27 cellular contexts compared by ENCODE assay signal in the genomic region with DNA sequence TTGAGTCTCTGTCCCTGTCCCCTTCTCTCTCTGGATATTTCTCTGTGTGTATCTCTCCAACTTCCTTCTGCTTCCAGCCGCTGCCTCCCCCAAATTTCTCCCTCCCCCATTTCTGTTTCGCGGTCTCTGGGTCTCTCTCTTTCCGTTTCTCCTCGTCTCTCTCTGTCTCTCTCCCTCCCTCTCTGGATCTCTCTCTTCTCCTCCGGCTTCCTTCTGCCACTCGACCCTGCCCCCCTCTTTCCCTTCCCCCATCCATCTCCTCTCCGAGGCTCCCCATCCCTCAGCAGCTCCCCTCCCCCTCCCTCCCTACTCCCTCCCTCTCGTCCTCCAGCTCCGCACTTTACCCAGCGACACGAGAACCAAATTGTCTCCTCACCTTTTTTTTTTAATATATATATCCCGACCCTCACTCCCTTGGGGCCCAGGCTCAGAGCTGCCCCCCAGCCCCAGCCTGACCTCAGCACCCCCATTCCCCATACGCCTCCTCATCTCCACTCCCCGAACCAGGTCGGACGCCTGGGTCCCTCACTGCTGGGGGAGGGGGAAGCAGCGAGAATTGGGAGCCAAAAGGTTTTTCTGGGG. TPM values are rescaled to one million over a fixed set of nuclear protein-coding genes. Genes with fewer than 3 reads are reported as not detected.
DNase-seq lines count a peak whose midpoint lies in the region; ATAC-seq, FAIRE-seq and TF ChIP-seq lines count a peak whose summit lies in the region.
"Had no signal": no experiment of that assay in that cellular context is flagged by ENCODE, and none has a peak within 500 bp of the region (broad histone marks: within the 10 kb centered on the region; RNA-seq: fewer than 3 reads in every experiment).

No MANE protein-coding gene starts in this region.

- TF ChIP-seq POLR2A in GM12892 (IDR thresholded peaks at IDR 0.05; ENCODE audit: low read depth, low read length), result no peak

- H3K9me3 ChIP-seq in H9 (ENCODE audit: control insufficient read depth, low read depth, low read length) (no peaks in the 10 kb centered on the region), iPS-18a (ENCODE audit: control insufficient read depth, low read depth, low read length) (no peaks in the 10 kb centered on the region), osteoblast (ENCODE audit: low read depth, low read length) (no peaks in the 10 kb centered on the region)

- H3K27me3 ChIP-seq in H9 (ENCODE audit: insufficient read depth, low read length) (no peaks in the 10 kb centered on the region; the same call in 1 of the 2 replicates), iPS-18a (ENCODE audit: control insufficient read depth, insufficient read depth, low read length) (peaks cover 4% of the 10 kb centered on the region), osteoblast (ENCODE audit: insufficient read depth, low read length) (peaks cover 66% of the 10 kb centered on the region)

- WGBS in H9 (ENCODE audit: extremely low coverage, insufficient read length, low lambda C conversion rate), result no CpG with 5 or more reads among the region's 18 CpGs

- H3K79me2 ChIP-seq in H9 (ENCODE audit: insufficient read depth, low read length), result no peaks in the 10 kb centered on the region
- H3K79me2 ChIP-seq in osteoblast (ENCODE audit: insufficient read depth, low read length), result no peaks in the 10 kb centered on the region

- H3K4me3 Mint-ChIP-seq in H9, result peak overlapping the region; percentile 64 to 94
- H3K4me3 Mint-ChIP-seq in brain, result peak overlapping the region; percentile 75 to 97 (median 89)
- H3K4me3 Mint-ChIP-seq: activated CD4-positive, alpha-beta T cell treated with anti-CD3 and anti-CD28 coated beads, Interleukin-2, amount 10 ng/mL, durations not matched to agents 7 days and 5 days; activated naive CD4-positive, alpha-beta T cell treated with anti-CD3 and anti-CD28 coated beads, Interleukin-2, amount 50 U/mL, for 24 hours; CD4-positive, alpha-beta memory T cell; neural crest cell had no signal

- H3K14ac ChIP-seq in H9 (ENCODE audit: insufficient read depth, low read length), result no peak overlapping the region

- peak overlapping the region; percentile 57 for H3K18ac ChIP-seq in H9 (ENCODE audit: insufficient read length, low read depth, low read length)

- H3K27ac ChIP-seq in H9 (ENCODE audit: insufficient read length, low read depth, low read length), result no peak overlapping the region
- peak overlapping the region; percentile 81 for H3K27ac ChIP-seq in iPS-18a (ENCODE audit: low read length)
- H3K27ac ChIP-seq in osteoblast (ENCODE audit: low read depth, low read length), result no peak overlapping the region
- H3K27ac ChIP-seq: KMS-11, VCaP had no signal

- no peak for ATAC-seq in GM18502 (IDR thresholded peaks at IDR 0.05; ENCODE audit: poor library complexity, unreplicated experiment)
- ATAC-seq: sciatic nerve; stimulated activated naive CD8-positive, alpha-beta T cell treated with anti-CD3 and anti-CD28 coated beads, Interleukin-15, Interleukin-2, amounts not matched to agents 100 U/mL and 50 U/mL, for 24 hours had no signal

- TF ChIP-seq CTCF in H9 (conservative IDR thresholded peaks at IDR 0.05) (no peak), brain (conservative IDR thresholded peaks at IDR 0.05) (no peak), osteoblast (IDR thresholded peaks at IDR 0.05; ENCODE audit: extremely low read depth, low read depth, low read length) (no peak)

- peaks cover 44% of the 10 kb centered on the region for H3K23me2 ChIP-seq in H9 (ENCODE audit: insufficient read length, low read depth, low read length, poor library complexity, severe bottlenecking)

- no peak overlapping the region for H2AK5ac ChIP-seq in H9 (ENCODE audit: insufficient read length, low read length)

- H2BK120ac ChIP-seq in H9 (ENCODE audit: low read depth, low read length, poor library complexity, severe bottlenecking), result no peak overlapping the region

- H2BK15ac ChIP-seq in H9 (ENCODE audit: low read depth, low read length), result no peak overlapping the region

- no peak overlapping the region for H4K8ac ChIP-seq in H9 (replicated peaks; ENCODE audit: insufficient read length, low read depth, low read length)

- H2AFZ ChIP-seq in H9 (ENCODE audit: low read length), result no peak overlapping the region
- no peak overlapping the region for H2AFZ ChIP-seq in osteoblast (ENCODE audit: low read length)

- H3K79me1 ChIP-seq in H9 (ENCODE audit: insufficient read depth, low read depth, low read length, poor library complexity, severe bottlenecking), result no peaks in the 10 kb centered on the region

- H3K56ac ChIP-seq in H9 (ENCODE audit: insufficient read length, low read depth, low read length), result no peak overlapping the region

- H3K36me3 ChIP-seq in iPS-18a (ENCODE audit: control insufficient read depth, low read depth, low read length) (peaks cover 1% of the 10 kb centered on the region), osteoblast (ENCODE audit: insufficient read depth, low read length) (no peaks in the 10 kb centered on the region)

- H3K23ac ChIP-seq in H9 (ENCODE audit: insufficient read length, low read depth, low read length), result no peak overlapping the region

- H3K9ac ChIP-seq in H9 (ENCODE audit: extremely low read depth, insufficient read length, low read length), result no peak overlapping the region
- H3K9ac ChIP-seq in iPS-18a (ENCODE audit: low read length), result peak overlapping the region; percentile 75
- H3K9ac ChIP-seq: KMS-11 had no signal

- no peak overlapping the region for H4K5ac ChIP-seq in H9 (ENCODE audit: insufficient read length, low read depth, low read length)

- no peaks in the 10 kb centered on the region for H4K20me1 ChIP-seq in H9 (ENCODE audit: control insufficient read depth, insufficient read depth, insufficient read length)
- no peaks in the 10 kb centered on the region for H4K20me1 ChIP-seq in osteoblast (ENCODE audit: insufficient read depth, low read length)

- H3K9me3 Mint-ChIP-seq in H9 (no peaks in the 10 kb centered on the region), brain (peaks cover 0 to 3% (median 0%) of the 10 kb centered on the region in 5 experiments)
- H3K9me3 Mint-ChIP-seq: activated CD4-positive, alpha-beta T cell treated with anti-CD3 and anti-CD28 coated beads, Interleukin-2, amount 10 ng/mL, durations not matched to agents 7 days and 5 days; activated naive CD4-positive, alpha-beta T cell treated with anti-CD3 and anti-CD28 coated beads, Interleukin-2, amount 50 U/mL, for 24 hours; neural crest cell had no signal

- no peak for FAIRE-seq in GM12892 (lab: Jason Lieb, UNC)

- H4K91ac ChIP-seq in H9 (ENCODE audit: insufficient read length, low read depth, low read length), result no peak overlapping the region

- H3K4me1 ChIP-seq in H9 (ENCODE audit: insufficient read depth, low read length) (peaks cover 5% of the 10 kb centered on the region), iPS-18a (ENCODE audit: control insufficient read depth, low read depth, low read length) (peaks cover 29% of the 10 kb centered on the region), osteoblast (ENCODE audit: insufficient read depth, low read length) (no peaks in the 10 kb centered on the region)

- peaks cover 64% of the 10 kb centered on the region for H3K27me3 Mint-ChIP-seq in H9 (ENCODE audit: low read depth)
- H3K27me3 Mint-ChIP-seq in brain, result peaks cover 37% of the 10 kb centered on the region

- H3K4me2 ChIP-seq in H9 (ENCODE audit: insufficient read depth, insufficient read length, low read length) (peak overlapping the region; percentile 99), osteoblast (ENCODE audit: insufficient read depth, low read length) (no peak overlapping the region)
- H3K4me2 ChIP-seq: KMS-11 had no signal

- no peak overlapping the region for H2BK20ac ChIP-seq in H9 (ENCODE audit: low read depth, low read length, poor library complexity, severe bottlenecking)

- H3K36me3 Mint-ChIP-seq in H9 (ENCODE audit: insufficient read depth in 1 of 3, low read depth in 3 of 3) (peaks cover 6 to 11% (median 8%) of the 10 kb centered on the region in 3 experiments; a peak in 6 of 7 replicates), brain (peaks cover 8% of the 10 kb centered on the region)
- H3K36me3 Mint-ChIP-seq: CD4-positive, alpha-beta memory T cell had no signal

- H2BK12ac ChIP-seq in H9 (ENCODE audit: insufficient read length, low read depth, low read length), result no peak overlapping the region

- peak overlapping the region; percentile 84 for H3K4me3 ChIP-seq in iPS-18a (ENCODE audit: low read length)
- no peak overlapping the region for H3K4me3 ChIP-seq in osteoblast (ENCODE audit: insufficient read depth, low read length)

- peak overlapping the region in 2 of 3 experiments; percentile 79 to 99; a peak in 4 of 7 replicates for H3K27ac Mint-ChIP-seq in H9
- peak overlapping the region; percentile 95 to 99 (median 98) for H3K27ac Mint-ChIP-seq in brain
- H3K27ac Mint-ChIP-seq: activated CD4-positive, alpha-beta T cell treated with anti-CD3 and anti-CD28 coated beads, Interleukin-2, amount 10 ng/mL, durations not matched to agents 7 days and 5 days; activated naive CD4-positive, alpha-beta T cell treated with anti-CD3 and anti-CD28 coated beads, Interleukin-2, amount 50 U/mL, for 24 hours; CD4-positive, alpha-beta memory T cell; progenitor cell of endocrine pancreas had no signal

- no peak overlapping the region for H2BK5ac ChIP-seq in H9 (ENCODE audit: insufficient read length, low read length)

- peak; percentile 65 for DNase-seq in H9
- DNase-seq in osteoblast (ENCODE audit: insufficient read length, low spot score, missing footprints), result peak; percentile 52
- DNase-seq in GM12892 (ENCODE audit: insufficient read length), result no peak
- DNase-seq in AG08395 (ENCODE audit: low spot score), result no peak
- DNase-seq: activated CD4-positive, alpha-beta T cell treated with anti-CD3 and anti-CD28 coated beads, Interleukin-2, amount 10 ng/mL, durations not matched to agents 7 days and 5 days; aorta; CD4-positive, alpha-beta memory T cell; central memory CD4-positive, alpha-beta T cell; DMS 273 treated with DMSO at 0.1 percent for 48 hours; islet precursor cell; NCI-H524; stimulated activated naive CD8-positive, alpha-beta T cell treated with anti-CD3 and anti-CD28 coated beads, Interleukin-15, Interleukin-2, amounts not matched to agents 100 U/mL and 50 U/mL, for 24 hours had no signal

- H3T11ph ChIP-seq in H9 (ENCODE audit: low read length), result no peak overlapping the region

- no peak overlapping the region for H3K4ac ChIP-seq in H9 (ENCODE audit: low read depth, low read length)

- H3K4me1 Mint-ChIP-seq in H9 (peaks cover 51 to 67% of the 10 kb centered on the region in 2 experiments), brain (peaks cover 55% of the 10 kb centered on the region)

RNA-seq across cellular contexts. Expression of gene CACNG8, which starts 3.5 kb away (rescaled TPM):
- total RNA-seq in H9 (2021) (6.0 and 7.1 TPM in 2 replicates), osteoblast (not detected in 2 replicates)
- 4.3 TPM for polyA plus RNA-seq in brain (ENCODE audit: insufficient read depth, low read depth, low replicate concordance)
- polyA plus RNA-seq in GM12892 (2012; ENCODE audit: missing spikeins), result 0.04 TPM
- total RNA-seq: activated CD4-positive, alpha-beta T cell treated with anti-CD3 and anti-CD28 coated beads, Interleukin-2, amount 10 ng/mL, durations not matched to agents 7 days and 5 days; CD4-positive, alpha-beta memory T cell; liver; mononuclear cell; T-helper 2 cell treated with Interferon-gamma antibody and Interleukin-4, amounts not matched to agents 100 ng/mL and 5 ng/mL, for 36 hours had no signal
- polyA plus RNA-seq: CD4-positive, alpha-beta memory T cell had no signal

RNA-seq across cellular contexts. Expression of gene CACNG6, which starts 32.2 kb away (rescaled TPM):
- total RNA-seq in H9 (2021), result 1.6 and 2.0 TPM in 2 replicates
- polyA plus RNA-seq in brain (ENCODE audit: insufficient read depth, low read depth, low replicate concordance), result not detected
- total RNA-seq in osteoblast, result 0.36 TPM in 1 of 2 replicates, not detected in the other
- polyA plus RNA-seq in GM12892 (2012; ENCODE audit: missing spikeins), result not detected
- total RNA-seq: activated CD4-positive, alpha-beta T cell treated with anti-CD3 and anti-CD28 coated beads, Interleukin-2, amount 10 ng/mL, durations not matched to agents 7 days and 5 days; aorta; CD4-positive, alpha-beta memory T cell; G401; liver; mononuclear cell; RPMI7951; sciatic nerve; T-helper 2 cell treated with Interferon-gamma antibody and Interleukin-4, amounts not matched to agents 100 ng/mL and 5 ng/mL, for 36 hours had no signal
- polyA plus RNA-seq: CD4-positive, alpha-beta memory T cell; liver had no signal

RNA-seq across cellular contexts. Expression of gene CACNG7, which starts 50.2 kb away (rescaled TPM):
- 22.1 and 22.7 TPM in 2 replicates for total RNA-seq in H9 (2021)
- 27.2 TPM for polyA plus RNA-seq in brain (ENCODE audit: insufficient read depth, low read depth, low replicate concordance)
- not detected in 2 replicates for total RNA-seq in osteoblast
- not detected for polyA plus RNA-seq in GM12892 (2012; ENCODE audit: missing spikeins)
- total RNA-seq: activated CD4-positive, alpha-beta T cell treated with anti-CD3 and anti-CD28 coated beads, Interleukin-2, amount 10 ng/mL, durations not matched to agents 7 days and 5 days; aorta; CD4-positive, alpha-beta memory T cell; HT-29; liver; mononuclear cell; progenitor cell of endocrine pancreas; RPMI7951; sciatic nerve; T-helper 2 cell treated with Interferon-gamma antibody and Interleukin-4, amounts not matched to agents 100 ng/mL and 5 ng/mL, for 36 hours had no signal
- polyA plus RNA-seq: aorta; CD4-positive, alpha-beta memory T cell; liver had no signal

Comparison
In these comparisons a context has a peak if more than half of its experiments do, and no peak if none do; other contexts are left out.
1. DNase-seq: peak in H9 (single experiment) and osteoblast (single experiment); none in GM12892 (single experiment) and AG08395 (single experiment).
2. RNA of gene CACNG7, which starts 50.2 kb away (total RNA-seq): 22.1 to 22.7 TPM in H9; not detected in osteoblast; every median in the first group is over 10 times any median in the second.